15 cellular contexts compared by ENCODE assay signal in genomic region chr20:25509084-25509483, GRCh38.
"Had no signal": no experiment of that assay in that cellular context is flagged by ENCODE, and none has a peak within 500 bp of the region (broad histone marks: within the 10 kb centered on the region; RNA-seq: fewer than 3 reads in every experiment).

No MANE protein-coding gene starts in this region.

- H3K79me2 ChIP-seq: parathyroid adenoma had no signal

- H3K36me3 ChIP-seq: colonic mucosa had no signal

- H3K27me3 Mint-ChIP-seq: T-cell had no signal

- H3K4me1 Mint-ChIP-seq: endodermal cell; stimulated activated naive B cell treated with anti-CD40 and anti-IgM and Interleukin-4, amounts not matched to agents 10 μg/mL and 1 μg/mL and 100 μg/mL, for 72 hours; T-cell had no signal

- H3K27ac Mint-ChIP-seq: activated T-cell treated with anti-CD3 and anti-CD28 coated beads, Interleukin-2, amount 50 U/mL, for 72 hours; endodermal cell; stimulated activated naive B cell treated with anti-CD40 and anti-IgM and Interleukin-4, amounts not matched to agents 10 μg/mL and 1 μg/mL and 100 μg/mL, for 72 hours; T-cell had no signal

- DNase-seq: activated effector memory CD4-positive, alpha-beta T cell treated with anti-CD3 and anti-CD28 coated beads, Interleukin-2, amount 50 U/mL, for 16 hours; activated naive CD4-positive, alpha-beta T cell treated with anti-CD3 and anti-CD28 coated beads, Interleukin-2, amount 50 U/mL, for 16 hours; activated T-cell treated with anti-CD3 and anti-CD28 coated beads, Interleukin-2, amount 50 U/mL, for 72 hours; caudate nucleus; colonic mucosa; endodermal cell; foreskin keratinocyte; SK-N-SH; stimulated activated naive B cell treated with anti-CD40 and anti-IgM and Interleukin-4, amounts not matched to agents 10 μg/mL and 1 μg/mL and 100 μg/mL, for 72 hours; T-cell; T-helper 9 cell; thyroid gland had no signal

- H3K4me3 Mint-ChIP-seq: activated T-cell treated with anti-CD3 and anti-CD28 coated beads, Interleukin-2, amount 50 U/mL, for 72 hours; endodermal cell; stimulated activated naive B cell treated with anti-CD40 and anti-IgM and Interleukin-4, amounts not matched to agents 10 μg/mL and 1 μg/mL and 100 μg/mL, for 72 hours; T-cell had no signal

- H3K9me2 ChIP-seq: SK-N-SH had no signal

- H3K9ac ChIP-seq: parathyroid adenoma, SK-N-SH had no signal

- ATAC-seq: activated CD4-positive, CD25-positive, alpha-beta regulatory T cell treated with anti-CD3 and anti-CD28 coated beads, Interleukin-2, amount 50 U/mL, for 24 hours; activated T-cell treated with anti-CD3 and anti-CD28 coated beads, Interleukin-2, amount 50 U/mL, for 72 hours; foreskin keratinocyte; stimulated activated naive B cell treated with anti-CD40 and anti-IgM and Interleukin-4, amounts not matched to agents 10 μg/mL and 1 μg/mL and 100 μg/mL, for 72 hours; T-cell had no signal

- H2AFZ ChIP-seq: parathyroid adenoma had no signal

- H3K27me3 ChIP-seq: colonic mucosa, foreskin keratinocyte, thyroid gland had no signal

- H3K4me3 ChIP-seq: colonic mucosa, thyroid gland had no signal

- H3K27ac ChIP-seq: colonic mucosa, foreskin keratinocyte had no signal

- FAIRE-seq: keratinocyte had no signal

- H3K9me3 ChIP-seq: colonic mucosa, SK-N-SH, thyroid gland had no signal

- H3K4me2 ChIP-seq: SK-N-SH had no signal

- H3K4me1 ChIP-seq: colonic mucosa, foreskin keratinocyte had no signal
